In genomic region chr6:136265101-136265500, GRCh38 we compare ENCODE assay signal across 32 cellular contexts. TPM values are rescaled to one million over a fixed set of nuclear protein-coding genes. Genes with fewer than 3 reads are reported as not detected.
DNase-seq lines count a peak whose midpoint lies in the region; ATAC-seq, FAIRE-seq and TF ChIP-seq lines count a peak whose summit lies in the region.
"Had no signal": no experiment of that assay in that cellular context is flagged by ENCODE, and none has a peak within 500 bp of the region (broad histone marks: within the 10 kb centered on the region; RNA-seq: fewer than 3 reads in every experiment).

No MANE protein-coding gene starts in this region.

- no peak for ATAC-seq in HepG2
- ATAC-seq in right lobe of liver = no peak
- ATAC-seq in T-cell (replicated peaks in 1 of 4) = no peak
- no peak for ATAC-seq in central memory CD8-positive, alpha-beta T cell (replicated peaks; ENCODE audit: extremely low read depth, poor library complexity, severe bottlenecking)
- ATAC-seq in stimulated activated effector memory CD8-positive, alpha-beta T cell treated with anti-CD3 and anti-CD28 coated beads, Interleukin-12 subunit alpha, Interleukin-12 subunit beta, amount 100 ng/mL, for 72 hours = no peak
- ATAC-seq in heart left ventricle = no peak
- ATAC-seq in HG03159 (IDR thresholded peaks at IDR 0.05; ENCODE audit: unreplicated experiment) = no peak
- ATAC-seq: esophagus mucosa; left ventricle myocardium superior; stimulated activated naive B cell treated with anti-CD40 and anti-IgM and Interleukin-4, amounts not matched to agents 10 μg/mL and 1 μg/mL and 100 μg/mL, for 72 hours; upper lobe of right lung had no signal

- peaks cover 38 to 57% (median 45%) of the 10 kb centered on the region in 3 donors for H3K4me1 Mint-ChIP-seq in T-cell
- H3K4me1 Mint-ChIP-seq in central memory CD8-positive, alpha-beta T cell = peaks cover 48% of the 10 kb centered on the region
- peaks cover 14% of the 10 kb centered on the region for H3K4me1 Mint-ChIP-seq in stimulated activated effector memory CD8-positive, alpha-beta T cell treated with anti-CD3 and anti-CD28 coated beads, Interleukin-12 subunit alpha, Interleukin-12 subunit beta, amount 100 ng/mL, for 72 hours
- H3K4me1 Mint-ChIP-seq: endodermal cell, nephron had no signal

- in situ Hi-C loops in HepG2 (cut with HindIII; ENCODE audit: extremely low pct_ligation_motif_present, low pct_unique_long_range_greater_than_20kb) = no loop called here

- no peaks in the 10 kb centered on the region for H3K4me1 ChIP-seq in HepG2 (ENCODE audit: insufficient read depth, low read length)
- no peaks in the 10 kb centered on the region for H3K4me1 ChIP-seq in right lobe of liver
- peaks cover 0 to 17% (median 0%) of the 10 kb centered on the region in 12 donors for H3K4me1 ChIP-seq in heart left ventricle
- H3K4me1 ChIP-seq: BE2C, Caco-2, SJSA1, upper lobe of right lung had no signal

- H3K36me3 Mint-ChIP-seq in T-cell = peaks cover 68% of the 10 kb centered on the region
- H3K36me3 Mint-ChIP-seq in central memory CD8-positive, alpha-beta T cell (ENCODE audit: insufficient read depth) = peaks cover 92% of the 10 kb centered on the region
- H3K36me3 Mint-ChIP-seq in stimulated activated effector memory CD8-positive, alpha-beta T cell treated with anti-CD3 and anti-CD28 coated beads, Interleukin-12 subunit alpha, Interleukin-12 subunit beta, amount 100 ng/mL, for 72 hours = peaks cover 100% of the 10 kb centered on the region

- H3K79me2 ChIP-seq in HepG2 (ENCODE audit: insufficient read depth, low read length) = peaks cover 23% of the 10 kb centered on the region

- H3K9ac ChIP-seq in HepG2 (ENCODE audit: insufficient read depth, low read depth, low read length) = no peak overlapping the region

- POLR2A ChIA-PET in HepG2 (lab: Yijun Ruan, JAX) (no interaction called here), T-cell (lab: Charles Lee) (interaction anchor here in 1 of 2 donors (0.6 to 1.1 kb wide), 2 partner anchors 9 to 11 kb away, joined by 3 to 6 read pairs; no protein-coding TSS in a partner anchor)

- H3K27me3 ChIP-seq in HepG2 (ENCODE audit: control insufficient read depth in 1 of 2, insufficient read depth in 2 of 2, low read length in 2 of 2) (no peaks in the 10 kb centered on the region), right lobe of liver (no peaks in the 10 kb centered on the region), heart left ventricle (no peaks in the 10 kb centered on the region)
- H3K27me3 ChIP-seq: BE2C, SJSA1, upper lobe of right lung had no signal

- TF ChIP-seq POLR2A in HepG2 (IDR thresholded peaks at IDR 0.05; ENCODE audit: insufficient read depth in 1 of 2, low read depth in 2 of 2, low read length in 2 of 2) (no peak; a peak in 1 of 4 replicates), right lobe of liver (IDR thresholded peaks at IDR 0.05) (no peak), heart left ventricle (IDR thresholded peaks at IDR 0.05) (no peak)

- CTCF ChIA-PET in HepG2 (lab: Yijun Ruan, JAX; ENCODE audit: low intra/inter-chr PET ratio, low total read pairs) (no interaction called here), T-cell (lab: Charles Lee) (interaction anchor here in 1 of 2 donors (0.9 kb wide), 1 partner anchor 11 kb away, joined by 3 read pairs; no protein-coding TSS in a partner anchor)

- BruUV-seq in HepG2 (replicated peaks; lab: Mats Ljungman, UMichigan) = TSS peak; percentile 1

- H3K9me3 Mint-ChIP-seq in T-cell = no peaks in the 10 kb centered on the region
- no peaks in the 10 kb centered on the region for H3K9me3 Mint-ChIP-seq in central memory CD8-positive, alpha-beta T cell
- H3K9me3 Mint-ChIP-seq in stimulated activated effector memory CD8-positive, alpha-beta T cell treated with anti-CD3 and anti-CD28 coated beads, Interleukin-12 subunit alpha, Interleukin-12 subunit beta, amount 100 ng/mL, for 72 hours = no peaks in the 10 kb centered on the region
- H3K9me3 Mint-ChIP-seq: dendritic cell treated with granulocyte-macrophage colony-stimulating factor and Interleukin-4, amounts not matched to agents 40 ng/mL and 50 ng/mL, for 4 days; endodermal cell; nephron; stimulated activated naive B cell treated with anti-CD40 and anti-IgM and Interleukin-4, amounts not matched to agents 10 μg/mL and 1 μg/mL and 100 μg/mL, for 72 hours had no signal

- no peak for TF ChIP-seq RAD21 in HepG2 (CRISPR knock-in tag; IDR thresholded peaks at IDR 0.05)

- H3K4me3 ChIP-seq in HepG2 (replicated peaks in 1 of 3; ENCODE audit: insufficient read depth in 1 of 3, low read depth in 2 of 3, low read length in 3 of 3) (no peak overlapping the region), right lobe of liver (no peak overlapping the region), heart left ventricle (no peak overlapping the region)
- H3K4me3 ChIP-seq: SJSA1, upper lobe of right lung had no signal

- H3K4me3 Mint-ChIP-seq in T-cell = no peak overlapping the region
- H3K4me3 Mint-ChIP-seq in central memory CD8-positive, alpha-beta T cell = peak overlapping the region; percentile 2
- H3K4me3 Mint-ChIP-seq in stimulated activated effector memory CD8-positive, alpha-beta T cell treated with anti-CD3 and anti-CD28 coated beads, Interleukin-12 subunit alpha, Interleukin-12 subunit beta, amount 100 ng/mL, for 72 hours = no peak overlapping the region
- H3K4me3 Mint-ChIP-seq: dendritic cell treated with granulocyte-macrophage colony-stimulating factor and Interleukin-4, amounts not matched to agents 40 ng/mL and 50 ng/mL, for 4 days; endodermal cell; nephron; stimulated activated naive B cell treated with anti-CD40 and anti-IgM and Interleukin-4, amounts not matched to agents 10 μg/mL and 1 μg/mL and 100 μg/mL, for 72 hours had no signal

- H3K4me2 ChIP-seq in HepG2 (ENCODE audit: low read depth, low read length) = no peak overlapping the region

- 96% methylated on average over 1 of the region's 1 CpG for WGBS in HepG2 (ENCODE audit: low lambda C conversion rate)
- WGBS in right lobe of liver (ENCODE audit: insufficient coverage, low coverage, low lambda C conversion rate, missing lambda C conversion rate) = 100% methylated on average over 1 of the region's 1 CpG
- 89 to 98% (median 93%) methylated on average over 1 of the region's 1 CpG for WGBS in heart left ventricle, 4 donors

- TF ChIP-seq EP300 in HepG2 (IDR thresholded peaks at IDR 0.05; ENCODE audit: low read depth in 2 of 2, low read length in 2 of 2) = no peak
- no peak for TF ChIP-seq EP300 in HepG2 (CRISPR knock-in tag; IDR thresholded peaks at IDR 0.05; ENCODE audit: borderline replicate concordance)

- FAIRE-seq in HepG2 (lab: Jason Lieb, UNC) = no peak
- FAIRE-seq: keratinocyte had no signal

- peak overlapping the region; percentile 25 to 61 for H3K27ac Mint-ChIP-seq in T-cell
- peak overlapping the region; percentile 54 for H3K27ac Mint-ChIP-seq in central memory CD8-positive, alpha-beta T cell (ENCODE audit: low read depth)
- peak overlapping the region; percentile 35 for H3K27ac Mint-ChIP-seq in stimulated activated effector memory CD8-positive, alpha-beta T cell treated with anti-CD3 and anti-CD28 coated beads, Interleukin-12 subunit alpha, Interleukin-12 subunit beta, amount 100 ng/mL, for 72 hours
- H3K27ac Mint-ChIP-seq: dendritic cell treated with granulocyte-macrophage colony-stimulating factor and Interleukin-4, amounts not matched to agents 40 ng/mL and 50 ng/mL, for 4 days; endodermal cell; nephron; stimulated activated naive B cell treated with anti-CD40 and anti-IgM and Interleukin-4, amounts not matched to agents 10 μg/mL and 1 μg/mL and 100 μg/mL, for 72 hours had no signal

- no peak for DNase-seq in HepG2 (ENCODE audit: low spot score)
- no peak for DNase-seq in right lobe of liver
- no peak for DNase-seq in T-cell
- no peak for DNase-seq in central memory CD8-positive, alpha-beta T cell (ENCODE audit: low spot score in 2 of 2)
- DNase-seq in stimulated activated effector memory CD8-positive, alpha-beta T cell treated with anti-CD3 and anti-CD28 coated beads, Interleukin-12 subunit alpha, Interleukin-12 subunit beta, amount 100 ng/mL, for 72 hours (ENCODE audit: low spot score in 2 of 2) = no peak
- DNase-seq in heart left ventricle = no peak
- no peak for DNase-seq in NCI-H2081 (lab: John Stamatoyannopoulos, UW)
- DNase-seq: activated CD4-positive, alpha-beta T cell treated with anti-CD3 and anti-CD28 coated beads for 48 hours; activated effector memory CD4-positive, alpha-beta T cell treated with Interleukin-2 at 50 U/mL for 16 hours; BE2C; Caco-2; central memory CD4-positive, alpha-beta T cell; DMS79 treated with DMSO at 0.1 percent for 48 hours; endodermal cell; GDM1; H7; IMR-90; left ventricle myocardium superior; NCI-H1694; NCI-H2171; NCI-H510A; RPMI8226; stimulated activated CD4-positive, alpha-beta T cell treated with anti-CD3 and anti-CD28 coated beads, Interleukin-15, amount 100 ng/mL, for 24 hours; stimulated activated naive B cell treated with anti-CD40 and anti-IgM and Interleukin-4, amounts not matched to agents 10 μg/mL and 1 μg/mL and 100 μg/mL, for 72 hours; upper lobe of right lung; WERI-Rb-1 had no signal

- no peak overlapping the region for H3K27ac ChIP-seq in HepG2 (ENCODE audit: extremely low read length, insufficient read depth, low read length)
- no peak overlapping the region for H3K27ac ChIP-seq in right lobe of liver
- no peak overlapping the region for H3K27ac ChIP-seq in heart left ventricle
- H3K27ac ChIP-seq: SJSA1, upper lobe of right lung, WERI-Rb-1 had no signal

- peaks cover 9% of the 10 kb centered on the region for H4K20me1 ChIP-seq in HepG2 (ENCODE audit: insufficient read depth, low read length)

- H3K27me3 Mint-ChIP-seq in T-cell = no peaks in the 10 kb centered on the region
- H3K27me3 Mint-ChIP-seq in central memory CD8-positive, alpha-beta T cell = no peaks in the 10 kb centered on the region
- H3K27me3 Mint-ChIP-seq: dendritic cell treated with granulocyte-macrophage colony-stimulating factor and Interleukin-4, amounts not matched to agents 40 ng/mL and 50 ng/mL, for 4 days; stimulated activated naive B cell treated with anti-CD40 and anti-IgM and Interleukin-4, amounts not matched to agents 10 μg/mL and 1 μg/mL and 100 μg/mL, for 72 hours had no signal

- intact Hi-C loops in HepG2 (cut with micrococcal nuclease; ENCODE audit: unreplicated experiment) = no loop called here
- intact Hi-C loops in right lobe of liver (cut with DNase I) = no loop called here
- intact Hi-C loops in heart left ventricle (cut with DNase I) = no loop called here

- H3K36me3 ChIP-seq in HepG2 (replicated peaks in 1 of 2; ENCODE audit: control insufficient read depth in 1 of 2, insufficient read depth in 2 of 2, low read length in 2 of 2) = peaks cover 26 to 96% of the 10 kb centered on the region in 2 experiments
- peaks cover 18 to 86% (median 36%) of the 10 kb centered on the region in 4 donors for H3K36me3 ChIP-seq in right lobe of liver
- peaks cover 0 to 100% (median 98%) of the 10 kb centered on the region in 9 donors for H3K36me3 ChIP-seq in heart left ventricle

- H3K9me3 ChIP-seq in HepG2 (ENCODE audit: low read length) (no peaks in the 10 kb centered on the region), right lobe of liver (no peaks in the 10 kb centered on the region), heart left ventricle (no peaks in the 10 kb centered on the region)
- H3K9me3 ChIP-seq: BE2C, Caco-2, SJSA1, upper lobe of right lung had no signal

- H2AFZ ChIP-seq in HepG2 (ENCODE audit: low read length) = no peak overlapping the region

- TF ChIP-seq CTCF in HepG2 (CRISPR knock-in tag; IDR thresholded peaks at IDR 0.05) (no peak), right lobe of liver (IDR thresholded peaks at IDR 0.05) (no peak), heart left ventricle (IDR thresholded peaks at IDR 0.05) (no peak)

RNA-seq across cellular contexts. Expression of gene MTFR2, which starts 15.0 kb away (rescaled TPM):
- total RNA-seq in HepG2 (2016; rRNA removed; fragmentation: Illumina TruSeq; extraction: Trizol) (10.7 and 12.5 TPM in 2 replicates), right lobe of liver (under 1 TPM in 4 of 6 experiments, not detected in 2; 0.12 to 0.68 (median 0.45) TPM), T-cell (1 to 10 TPM; 1.2 to 1.8 (median 1.3) TPM), heart left ventricle (1 to 10 TPM in 1 of 9 donors, under 1 TPM in 3, not detected in 5; 0.15 to 1.0 (median 0.34) TPM)
- 4.1 TPM in 2 replicates for total RNA-seq in HepG2 (2016; cell fraction: cytosol; rRNA removed; fragmentation: Illumina TruSeq; extraction: Trizol; ENCODE audit: low read depth)
- total RNA-seq in HepG2 (2016; cell fraction: insoluble cytoplasmic fraction; rRNA removed; fragmentation: Illumina TruSeq; extraction: Trizol) = 9.5 and 12.3 TPM in 2 replicates
- 6.1 and 7.8 TPM in 2 replicates for total RNA-seq in HepG2 (2016; cell fraction: membrane; rRNA removed; fragmentation: Illumina TruSeq; extraction: Trizol)
- total RNA-seq in HepG2 (2016; cell fraction: nucleus; rRNA removed; fragmentation: Illumina TruSeq; extraction: Trizol) = 10.1 and 10.9 TPM in 2 replicates
- polyA plus RNA-seq in HepG2 (2011; rRNA removed) (5.1 and 6.7 TPM in 2 replicates), heart left ventricle (under 1 TPM in 1 of 2 donors, not detected in 1; 0.21 TPM)
- polyA plus RNA-seq in HepG2 (2011; cell fraction: cytosol; rRNA removed) = 3.7 and 5.7 TPM in 2 replicates
- 2.8 and 5.0 TPM in 2 replicates for polyA plus RNA-seq in HepG2 (2011; cell fraction: nucleus; rRNA removed)
- polyA plus RNA-seq in HepG2 (2012) = 2.0 and 4.5 TPM in 2 replicates
- polyA plus RNA-seq in HepG2 (2016; cell fraction: cytosol; fragmentation: Illumina TruSeq; extraction: Trizol; ENCODE audit: low read depth) = 2.5 and 2.9 TPM in 2 replicates
- 16.6 and 19.4 TPM in 2 replicates for polyA plus RNA-seq in HepG2 (2016; cell fraction: insoluble cytoplasmic fraction; fragmentation: Illumina TruSeq; extraction: Trizol; ENCODE audit: low read depth)
- polyA plus RNA-seq in HepG2 (2016; cell fraction: membrane; fragmentation: Illumina TruSeq; extraction: Trizol; ENCODE audit: low read depth) = 3.7 and 4.4 TPM in 2 replicates
- polyA plus RNA-seq in HepG2 (2016; cell fraction: nucleus; fragmentation: Illumina TruSeq; extraction: Trizol; ENCODE audit: insufficient read depth, low read depth) = 14.9 and 16.4 TPM in 2 replicates
- polyA minus RNA-seq in HepG2 (2011; rRNA and poly(A)+ RNA removed; ENCODE audit: low replicate concordance) = 4.5 and 22.8 TPM in 2 replicates
- polyA minus RNA-seq in HepG2 (2011; cell fraction: cytosol; rRNA and poly(A)+ RNA removed) = 1.5 and 2.5 TPM in 2 replicates
- polyA minus RNA-seq in HepG2 (2011; cell fraction: nucleus; rRNA and poly(A)+ RNA removed) = 8.3 and 13.4 TPM in 2 replicates

RNA-seq across cellular contexts. Expression of gene BCLAF1, which starts 24.5 kb away (rescaled TPM):
- total RNA-seq in HepG2 (2016; rRNA removed; fragmentation: Illumina TruSeq; extraction: Trizol) (292 and 439 TPM in 2 replicates), right lobe of liver (10 to 100 TPM; 30.5 to 57.2 (median 40.6) TPM), T-cell (100 to 1,000 TPM; 155 to 435 (median 171) TPM), heart left ventricle (100 to 1,000 TPM in 2 of 9 donors, 10 to 100 TPM in 7; 56.1 to 109 (median 96.0) TPM)
- total RNA-seq in HepG2 (2016; cell fraction: cytosol; rRNA removed; fragmentation: Illumina TruSeq; extraction: Trizol; ENCODE audit: low read depth) = 20.2 and 21.8 TPM in 2 replicates
- 277 and 462 TPM in 2 replicates for total RNA-seq in HepG2 (2016; cell fraction: insoluble cytoplasmic fraction; rRNA removed; fragmentation: Illumina TruSeq; extraction: Trizol)
- total RNA-seq in HepG2 (2016; cell fraction: membrane; rRNA removed; fragmentation: Illumina TruSeq; extraction: Trizol) = 30.3 and 37.3 TPM in 2 replicates
- total RNA-seq in HepG2 (2016; cell fraction: nucleus; rRNA removed; fragmentation: Illumina TruSeq; extraction: Trizol) = 318 and 332 TPM in 2 replicates
- polyA plus RNA-seq in HepG2 (2011; rRNA removed) (40.4 and 55.3 TPM in 2 replicates), heart left ventricle (10 to 100 TPM; 11.7 to 25.2 TPM)
- polyA plus RNA-seq in HepG2 (2011; cell fraction: cytosol; rRNA removed) = 15.1 and 21.6 TPM in 2 replicates
- polyA plus RNA-seq in HepG2 (2011; cell fraction: nucleus; rRNA removed) = 55.9 and 61.4 TPM in 2 replicates
- polyA plus RNA-seq in HepG2 (2012) = 46.3 and 82.3 TPM in 2 replicates
- polyA plus RNA-seq in HepG2 (2016; cell fraction: cytosol; fragmentation: Illumina TruSeq; extraction: Trizol; ENCODE audit: low read depth) = 3.5 and 3.6 TPM in 2 replicates
- polyA plus RNA-seq in HepG2 (2016; cell fraction: insoluble cytoplasmic fraction; fragmentation: Illumina TruSeq; extraction: Trizol; ENCODE audit: low read depth) = 251 and 266 TPM in 2 replicates
- polyA plus RNA-seq in HepG2 (2016; cell fraction: membrane; fragmentation: Illumina TruSeq; extraction: Trizol; ENCODE audit: low read depth) = 7.1 and 11.2 TPM in 2 replicates
- polyA plus RNA-seq in HepG2 (2016; cell fraction: nucleus; fragmentation: Illumina TruSeq; extraction: Trizol; ENCODE audit: insufficient read depth, low read depth) = 153 and 159 TPM in 2 replicates
- polyA minus RNA-seq in HepG2 (2011; rRNA and poly(A)+ RNA removed; ENCODE audit: low replicate concordance) = 71.2 and 104 TPM in 2 replicates
- 64.1 and 70.1 TPM in 2 replicates for polyA minus RNA-seq in HepG2 (2011; cell fraction: cytosol; rRNA and poly(A)+ RNA removed)
- 566 and 662 TPM in 2 replicates for polyA minus RNA-seq in HepG2 (2011; cell fraction: nucleus; rRNA and poly(A)+ RNA removed)
